ENCODE assay signal across 12 cellular contexts in the genomic region with DNA sequence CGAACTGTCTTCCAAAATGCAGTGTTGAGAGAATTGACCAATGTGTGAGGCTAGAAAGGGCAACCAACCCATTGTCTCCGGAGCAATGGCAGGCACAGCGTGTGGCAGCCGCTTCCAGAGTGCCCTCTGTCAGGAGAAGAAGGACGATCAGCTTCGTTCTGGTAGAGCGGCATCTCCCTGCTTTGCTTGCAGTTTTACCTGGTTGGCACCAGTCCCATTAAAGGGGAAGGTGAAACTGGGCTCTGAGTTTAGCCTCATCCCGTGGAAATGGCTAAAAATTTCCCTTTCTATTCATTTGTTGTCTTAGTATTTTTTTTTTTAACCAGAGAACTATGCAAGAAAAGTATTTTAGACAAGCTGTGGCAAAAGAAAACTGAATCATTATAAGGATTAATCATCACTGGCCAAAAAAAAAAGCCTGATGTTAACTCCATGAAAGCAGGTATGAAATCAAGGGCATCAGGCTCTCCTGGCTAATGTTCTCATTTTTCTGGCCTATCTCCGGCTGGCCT.
DNase-seq lines count a peak whose midpoint lies in the region; ATAC-seq and TF ChIP-seq lines count a peak whose summit lies in the region.
"Had no signal": no experiment of that assay in that cellular context is flagged by ENCODE, and none has a peak within 500 bp of the region (broad histone marks: within the 10 kb centered on the region; RNA-seq: fewer than 3 reads in every experiment).

No MANE protein-coding gene starts in this region.

- no peak overlapping the region for H3K4me3 ChIP-seq in SK-N-SH (ENCODE audit: low read depth in 2 of 2, low read length in 1 of 2)
- no peak overlapping the region for H3K4me3 ChIP-seq in smooth muscle cell
- H3K4me3 ChIP-seq: thoracic aorta had no signal

- H3K4me2 ChIP-seq in SK-N-SH (peak overlapping the region; percentile 39; the same call in 1 of the 2 replicates), smooth muscle cell (peak overlapping the region; percentile 19)

- TF ChIP-seq EP300 in SK-N-SH (IDR thresholded peaks at IDR 0.05; ENCODE audit: borderline replicate concordance in 1 of 2, low read depth in 1 of 2, low read length in 1 of 2), result no peak

- H2AFZ ChIP-seq in SK-N-SH (ENCODE audit: low read depth) (no peak overlapping the region), smooth muscle cell (ENCODE audit: low read depth) (no peak overlapping the region)

- H3K9me3 ChIP-seq in SK-N-SH, result no peaks in the 10 kb centered on the region
- no peaks in the 10 kb centered on the region for H3K9me3 ChIP-seq in smooth muscle cell (replicated peaks; ENCODE audit: low read depth)
- H3K9me3 ChIP-seq: thoracic aorta had no signal

- H3F3A ChIP-seq in SK-N-SH (replicated peaks; ENCODE audit: insufficient read depth) (peaks cover 14% of the 10 kb centered on the region), smooth muscle cell (ENCODE audit: low read depth) (peaks cover 6% of the 10 kb centered on the region)

- H3K4me1 ChIP-seq in SK-N-SH (ENCODE audit: control insufficient read depth in 1 of 2, insufficient read depth in 2 of 2, low read depth in 1 of 2, low read length in 1 of 2), result peaks cover 6 to 7% of the 10 kb centered on the region in 2 experiments; a peak in 2 of 4 replicates
- peaks cover 12% of the 10 kb centered on the region for H3K4me1 ChIP-seq in foreskin keratinocyte
- H3K4me1 ChIP-seq in smooth muscle cell (ENCODE audit: low read depth), result peaks cover 5% of the 10 kb centered on the region

- no peak for TF ChIP-seq RAD21 in SK-N-SH (IDR thresholded peaks at IDR 0.05; ENCODE audit: low read length)

- DNase-seq in HPDE6-E6E7 (ENCODE audit: extremely low spot score), result peak; percentile 12
- no peak for DNase-seq in SK-N-SH
- DNase-seq in foreskin keratinocyte, result peak; percentile 95 to 97
- DNase-seq in smooth muscle cell (lab: John Stamatoyannopoulos, UW; ENCODE audit: unreplicated experiment), result no peak
- DNase-seq in Kasumi-1 (lab: John Stamatoyannopoulos, UW), result no peak
- DNase-seq in HCEC 1CT, result no peak
- DNase-seq in NCI-H2171 (lab: John Stamatoyannopoulos, UW), result no peak
- DNase-seq in NCI-H187 (lab: John Stamatoyannopoulos, UW), result no peak
- DNase-seq: naive thymus-derived CD4-positive, alpha-beta T cell; NCI-H1694 treated with DMSO at 0.1 percent for 48 hours; T-helper 9 cell had no signal

- H3K36me3 ChIP-seq in SK-N-SH (replicated peaks in 1 of 2; ENCODE audit: control insufficient read depth in 1 of 2, insufficient read depth in 2 of 2, low read length in 1 of 2) (no peaks in the 10 kb centered on the region), smooth muscle cell (ENCODE audit: low read depth) (no peaks in the 10 kb centered on the region)
- H3K36me3 ChIP-seq: thoracic aorta had no signal

- POLR2A ChIA-PET in SK-N-SH (lab: Yijun Ruan, JAX), result no interaction called here

- TF ChIP-seq CTCF in SK-N-SH (IDR thresholded peaks at IDR 0.05), result no peak
- peak; percentile 44 for TF ChIP-seq CTCF in foreskin keratinocyte (conservative IDR thresholded peaks at IDR 0.05)
- no peak for TF ChIP-seq CTCF in smooth muscle cell (IDR thresholded peaks at IDR 0.05; ENCODE audit: borderline replicate concordance, insufficient read depth, poor library complexity, severe bottlenecking)

- WGBS in SK-N-SH (ENCODE audit: low lambda C conversion rate), result 59% methylated on average over 3 of the region's 9 CpGs
- WGBS in smooth muscle cell (ENCODE audit: low lambda C conversion rate), result 84% methylated on average over 9 of the region's 9 CpGs

- no peaks in the 10 kb centered on the region for H4K20me1 ChIP-seq in SK-N-SH (ENCODE audit: insufficient read depth)
- no peaks in the 10 kb centered on the region for H4K20me1 ChIP-seq in smooth muscle cell (ENCODE audit: low read depth)

- H3K27me3 ChIP-seq in SK-N-SH (ENCODE audit: insufficient read depth), result no peaks in the 10 kb centered on the region
- H3K27me3 ChIP-seq in foreskin keratinocyte, result no peaks in the 10 kb centered on the region
- H3K27me3 ChIP-seq in smooth muscle cell (ENCODE audit: low read depth), result no peaks in the 10 kb centered on the region

- peak overlapping the region; percentile 25; the same call in 1 of the 2 replicates for H3K9ac ChIP-seq in SK-N-SH
- peak overlapping the region; percentile 14 for H3K9ac ChIP-seq in smooth muscle cell (ENCODE audit: low read depth)

- H3K9me2 ChIP-seq in SK-N-SH, result no peaks in the 10 kb centered on the region

- CTCF ChIA-PET in SK-N-SH (lab: Yijun Ruan, JAX), result interaction anchor here (1.4 kb wide), 1 partner anchor 169 kb away, joined by 4 read pairs; no protein-coding TSS in a partner anchor

- H3K27ac ChIP-seq in SK-N-SH (ENCODE audit: low read depth in 2 of 2, low read length in 1 of 2), result peak overlapping the region in 1 of 2 experiments; percentile 64; a peak in 2 of 4 replicates
- peak overlapping the region; percentile 71 for H3K27ac ChIP-seq in foreskin keratinocyte
- peak overlapping the region; percentile 39 for H3K27ac ChIP-seq in smooth muscle cell (ENCODE audit: low read depth)
- H3K27ac ChIP-seq: thoracic aorta had no signal

- ATAC-seq in foreskin keratinocyte, result peak; percentile 77
- ATAC-seq: naive thymus-derived CD4-positive, alpha-beta T cell had no signal

- no peaks in the 10 kb centered on the region for H3K79me2 ChIP-seq in SK-N-SH (ENCODE audit: insufficient read depth)
- no peaks in the 10 kb centered on the region for H3K79me2 ChIP-seq in smooth muscle cell (ENCODE audit: low read depth)

TF ChIP-seq in SK-N-SH, 30 proteins besides CTCF, POLR2A, EP300 and RAD21:
- peak; percentile 50; the same call in 1 of the 2 replicates for TF ChIP-seq FOSL2 (IDR thresholded peaks at IDR 0.05; ENCODE audit: borderline replicate concordance, low read depth)
- TF ChIP-seq, protein P1, sequence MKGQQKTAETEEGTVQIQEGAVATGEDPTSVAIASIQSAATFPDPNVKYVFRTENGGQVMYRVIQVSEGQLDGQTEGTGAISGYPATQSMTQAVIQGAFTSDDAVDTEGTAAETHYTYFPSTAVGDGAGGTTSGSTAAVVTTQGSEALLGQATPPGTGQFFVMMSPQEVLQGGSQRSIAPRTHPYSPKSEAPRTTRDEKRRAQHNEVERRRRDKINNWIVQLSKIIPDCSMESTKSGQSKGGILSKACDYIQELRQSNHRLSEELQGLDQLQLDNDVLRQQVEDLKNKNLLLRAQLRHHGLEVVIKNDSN (IDR thresholded peaks at IDR 0.05; ENCODE audit: borderline replicate concordance, low read depth), result no peak
- TF ChIP-seq YY1 (IDR thresholded peaks at IDR 0.05; ENCODE audit: low read depth), result no peak
- 0 out of 2 replicates have a peak, but pooled peaks have one; percentile 24 for TF ChIP-seq MEF2A (IDR thresholded peaks at IDR 0.05; ENCODE audit: borderline replicate concordance, low read depth)
- TF ChIP-seq TCF12 (IDR thresholded peaks at IDR 0.05), result 0 out of 2 replicates have a peak, but pooled peaks have one; percentile 17
- no peak for TF ChIP-seq GABPA (IDR thresholded peaks at IDR 0.05; ENCODE audit: low read depth)
- TF ChIP-seq, protein P2, sequence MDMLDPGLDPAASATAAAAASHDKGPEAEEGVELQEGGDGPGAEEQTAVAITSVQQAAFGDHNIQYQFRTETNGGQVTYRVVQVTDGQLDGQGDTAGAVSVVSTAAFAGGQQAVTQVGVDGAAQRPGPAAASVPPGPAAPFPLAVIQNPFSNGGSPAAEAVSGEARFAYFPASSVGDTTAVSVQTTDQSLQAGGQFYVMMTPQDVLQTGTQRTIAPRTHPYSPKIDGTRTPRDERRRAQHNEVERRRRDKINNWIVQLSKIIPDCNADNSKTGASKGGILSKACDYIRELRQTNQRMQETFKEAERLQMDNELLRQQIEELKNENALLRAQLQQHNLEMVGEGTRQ (IDR thresholded peaks at IDR 0.05; ENCODE audit: borderline replicate concordance, low read depth, low read length), result no peak
- TF ChIP-seq ELF1 (IDR thresholded peaks at IDR 0.05), result no peak
- no peak for TF ChIP-seq RXRA (IDR thresholded peaks at IDR 0.05; ENCODE audit: borderline replicate concordance, low read depth)
- peak; percentile 43 for TF ChIP-seq JUND (IDR thresholded peaks at IDR 0.05)
- no peak for TF ChIP-seq TEAD4 (IDR thresholded peaks at IDR 0.05; ENCODE audit: borderline replicate concordance, insufficient read depth)
- TF ChIP-seq MXI1 (IDR thresholded peaks at IDR 0.05; ENCODE audit: low read depth, low read length), result no peak
TF ChIP-seq in SK-N-SH: peak in this region for 4.

Comparison
In these comparisons a context has a peak if more than half of its experiments do, and no peak if none do; other contexts are left out.
1. DNase-seq: peak in HPDE6-E6E7 (single experiment) and foreskin keratinocyte (2 of 2); none in SK-N-SH (single experiment), smooth muscle cell (single experiment), Kasumi-1 (0 of 2), HCEC 1CT (single experiment), NCI-H2171 (single experiment) and NCI-H187 (0 of 2).